3 cellular contexts compared by ENCODE assay signal in the genomic region with DNA sequence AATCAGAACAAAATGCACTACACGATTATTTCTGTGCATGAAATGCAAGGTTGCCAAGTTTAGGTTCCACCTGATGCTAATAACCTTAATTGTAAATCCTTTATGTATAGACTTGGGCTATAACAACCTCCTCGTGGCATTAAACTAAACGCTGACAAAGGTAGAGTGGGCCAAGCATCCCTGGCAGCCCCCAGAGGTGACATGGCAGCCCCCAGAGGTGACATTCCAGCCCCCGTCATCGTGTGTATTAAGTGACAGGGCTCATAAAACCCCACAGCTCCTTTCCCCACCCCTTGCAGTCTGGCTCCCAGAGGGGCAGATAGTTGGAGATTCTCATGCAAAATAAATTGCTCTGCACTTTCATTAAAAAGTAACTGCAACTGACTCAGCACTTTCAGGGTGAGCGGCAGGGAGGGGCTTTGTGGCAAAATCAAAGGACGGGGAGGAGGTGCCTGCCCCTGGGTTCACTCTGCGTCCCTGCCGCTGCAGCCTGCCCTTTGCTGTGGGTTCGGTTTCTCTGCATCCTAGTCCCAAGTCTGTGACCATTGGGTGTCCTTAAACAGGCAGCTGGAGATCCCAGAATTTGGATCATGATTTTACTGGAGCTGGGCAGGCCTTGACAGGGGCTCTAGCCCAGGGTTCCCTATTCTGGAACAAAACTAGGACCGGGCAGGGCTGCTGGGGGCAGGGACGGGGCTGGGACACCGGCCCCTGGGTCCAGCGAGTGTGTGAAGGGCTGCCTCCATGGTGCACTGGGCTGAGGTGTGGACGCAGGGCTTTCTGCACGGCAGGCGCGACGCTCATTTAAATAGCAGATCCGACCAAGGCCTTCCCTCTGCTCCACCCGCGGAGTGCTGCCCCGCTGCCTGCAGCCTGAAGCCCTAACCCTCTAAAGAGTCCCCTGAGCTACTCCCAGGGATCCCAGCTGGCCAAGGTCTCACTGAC.
A peak's percentile ranks its signal among the peaks of the same experiment; 100 is the strongest.
TF ChIP-seq lines count a peak whose summit lies in the region.

No MANE protein-coding gene starts in this region.

TF ChIP-seq in HEK293, 187 proteins besides CTCF, POLR2A, EP300 and RAD21:
- TF ChIP-seq ZNF549 (tag by site-specific recombination; IDR thresholded peaks at IDR 0.05) (no peak), ZNF776 (tag by site-specific recombination; IDR thresholded peaks at IDR 0.05; ENCODE audit: borderline replicate concordance) (no peak), ZNF292 (tag by site-specific recombination; IDR thresholded peaks at IDR 0.05; ENCODE audit: borderline replicate concordance, low read depth) (no peak), KLF7 (tag by site-specific recombination; IDR thresholded peaks at IDR 0.05; ENCODE audit: borderline replicate concordance) (no peak), SP2 (tag by site-specific recombination; IDR thresholded peaks at IDR 0.05) (no peak), ZNF830 (tag by site-specific recombination; IDR thresholded peaks at IDR 0.05; ENCODE audit: low read depth) (no peak), ZNF585B (tag by site-specific recombination; IDR thresholded peaks at IDR 0.05) (no peak), EGR2 (tag by site-specific recombination; IDR thresholded peaks at IDR 0.05; ENCODE audit: low read depth) (peak; percentile 54)

TF ChIP-seq in K562, 482 proteins besides CTCF, POLR2A, EP300 and RAD21:
- TF ChIP-seq SMARCC2 (IDR thresholded peaks at IDR 0.05; ENCODE audit: low read depth) (no peak), MAFF (IDR thresholded peaks at IDR 0.05; ENCODE audit: low read length) (peak; percentile 72), C11orf30 (IDR thresholded peaks at IDR 0.05; ENCODE audit: low read depth) (peak; percentile 88), ZNF316 (IDR thresholded peaks at IDR 0.05) (peak; percentile 93), MAFK (IDR thresholded peaks at IDR 0.05; ENCODE audit: low read length) (peak; percentile 66), NFE2 (IDR thresholded peaks at IDR 0.05; ENCODE audit: low read depth) (peak; percentile 56), ZNF354B (CRISPR knock-in tag; IDR thresholded peaks at IDR 0.05) (no peak), MAFG (tag; conservative IDR thresholded peaks at IDR 0.05) (peak; percentile 84)

TF ChIP-seq in HepG2, 621 proteins besides CTCF, POLR2A, EP300 and RAD21:
- TF ChIP-seq MAFK (conservative IDR thresholded peaks at IDR 0.05 in 1 of 2, IDR thresholded peaks at IDR 0.05 in 1 of 2; ENCODE audit: low read length in 2 of 2) (peak; percentile 75 to 86), CHD4 (IDR thresholded peaks at IDR 0.05; ENCODE audit: borderline replicate concordance, low read length) (no peak), ARNTL (CRISPR knock-in tag; IDR thresholded peaks at IDR 0.05) (no peak), ZNF7 (CRISPR knock-in tag; IDR thresholded peaks at IDR 0.05) (no peak), ZNF44 (CRISPR knock-in tag; IDR thresholded peaks at IDR 0.05) (no peak), PCBP2 (optimal IDR thresholded peaks at IDR 0.05; ENCODE audit: low read depth, low read length, poor library complexity, severe bottlenecking) (no peak), ZFP1 (CRISPR knock-in tag; IDR thresholded peaks at IDR 0.05) (no peak), TAF1 (CRISPR knock-in tag; IDR thresholded peaks at IDR 0.05) (no peak), MAFF (IDR thresholded peaks at IDR 0.05; ENCODE audit: low read depth, low read length) (peak; percentile 72)
